8 cellular contexts compared by ENCODE assay signal in genomic region chr10:35378547-35379210, GRCh38. TPM values are rescaled to one million over a fixed set of nuclear protein-coding genes. Genes with fewer than 3 reads are reported as not detected.
DNase-seq lines count a peak whose midpoint lies in the region; ATAC-seq and TF ChIP-seq lines count a peak whose summit lies in the region.

No MANE protein-coding gene starts in this region.

- ATAC-seq in HG02763 (IDR thresholded peaks at IDR 0.05; ENCODE audit: unreplicated experiment): no peak

- no peaks in the 10 kb centered on the region for H3K36me3 ChIP-seq in KOPT-K1 (ENCODE audit: insufficient read depth, low read length)
- H3K36me3 ChIP-seq in fibroblast of lung (ENCODE audit: control insufficient read depth, insufficient read depth, low read length): no peaks in the 10 kb centered on the region
- no peaks in the 10 kb centered on the region for H3K36me3 ChIP-seq in tibial artery

- no peak overlapping the region for H2AFZ ChIP-seq in fibroblast of lung (ENCODE audit: low read length)

- H4K20me1 ChIP-seq in fibroblast of lung (ENCODE audit: control insufficient read depth, extremely low read depth, insufficient read depth, low read length): no peaks in the 10 kb centered on the region

- peak overlapping the region; percentile 16 for H3K4me2 ChIP-seq in fibroblast of lung (ENCODE audit: extremely low read depth, insufficient read depth, low read length)

- H3K4me1 ChIP-seq in fibroblast of lung (ENCODE audit: control insufficient read depth, extremely low read depth, insufficient read depth, low read length) (peaks cover 5% of the 10 kb centered on the region), tibial artery (peaks cover 0 to 24% (median 17%) of the 10 kb centered on the region in 4 donors)

- intact Hi-C loops in tibial artery (cut with DNase I; ENCODE audit: low total_unique reads): no loop called here

- H3K27me3 ChIP-seq in fibroblast of lung (ENCODE audit: control insufficient read depth, insufficient read depth, low read length): no peaks in the 10 kb centered on the region
- no peaks in the 10 kb centered on the region for H3K27me3 ChIP-seq in tibial artery

- peak overlapping the region; percentile 65 for H3K27ac ChIP-seq in KOPT-K1 (ENCODE audit: low read depth, low read length, poor library complexity, severe bottlenecking)
- H3K27ac ChIP-seq in fibroblast of lung (ENCODE audit: insufficient read depth, low read length): peak overlapping the region; percentile 62
- peak overlapping the region; percentile 46 to 63 for H3K27ac ChIP-seq in tibial artery

- no peaks in the 10 kb centered on the region for H3K9me3 ChIP-seq in KOPT-K1 (ENCODE audit: insufficient read depth, low read length, poor library complexity, severe bottlenecking)
- H3K9me3 ChIP-seq in fibroblast of lung (ENCODE audit: control insufficient read depth, insufficient read depth, low read depth, low read length): no peaks in the 10 kb centered on the region
- no peaks in the 10 kb centered on the region for H3K9me3 ChIP-seq in tibial artery

- H3K4me3 ChIP-seq in fibroblast of lung (replicated peaks in 1 of 4; ENCODE audit: control extremely low read depth in 1 of 4, insufficient read depth in 1 of 4, low read depth in 3 of 4, low read length in 4 of 4) (no peak overlapping the region), tibial artery (no peak overlapping the region)

- peaks cover 70% of the 10 kb centered on the region for H3K79me2 ChIP-seq in fibroblast of lung (ENCODE audit: control insufficient read depth, insufficient read depth, low read length)

- H3K9ac ChIP-seq in fibroblast of lung (ENCODE audit: insufficient read depth, low read length): peak overlapping the region; percentile 38

- DNase-seq in stimulated activated CD4-positive, alpha-beta T cell treated with anti-CD3 and anti-CD28 coated beads, Interleukin-15, amount 100 ng/mL, for 24 hours: peak; percentile 43
- no peak for DNase-seq in stimulated activated CD4-positive, alpha-beta T cell treated with anti-CD3 and anti-CD28 coated beads, Interleukin-4, amount 100 ng/mL, for 4 hours
- peak in 1 of 2 donors; percentile 70 for DNase-seq in fibroblast of lung (ENCODE audit: low read depth in 2 of 2)
- no peak for DNase-seq in tibial artery
- no peak for DNase-seq in NCI-H187 treated with DMSO at 0.1 percent for 48 hours (lab: John Stamatoyannopoulos, UW)
- no peak for DNase-seq in DMS53 (lab: John Stamatoyannopoulos, UW)

- TF ChIP-seq CTCF in fibroblast of lung (conservative IDR thresholded peaks at IDR 0.05 in 1 of 2, IDR thresholded peaks at IDR 0.05 in 1 of 2; ENCODE audit: low read depth in 1 of 2, low read length in 2 of 2) (no peak), tibial artery (IDR thresholded peaks at IDR 0.05) (no peak)

RNA-seq across cellular contexts. Expression of gene CCNY, which starts 42.4 kb away (rescaled TPM):
- 34.7 and 38.5 TPM in 2 replicates for total RNA-seq in fibroblast of lung
- polyA plus RNA-seq in fibroblast of lung: 66.4 and 74.5 TPM in 2 replicates
- 40.1 and 53.4 TPM in 2 replicates for polyA plus RNA-seq in fibroblast of lung (2012)
- 19.9 and 87.6 TPM in 2 replicates for polyA minus RNA-seq in fibroblast of lung (ENCODE audit: low replicate concordance)
